19 cellular contexts compared by ENCODE assay signal in the genomic region with DNA sequence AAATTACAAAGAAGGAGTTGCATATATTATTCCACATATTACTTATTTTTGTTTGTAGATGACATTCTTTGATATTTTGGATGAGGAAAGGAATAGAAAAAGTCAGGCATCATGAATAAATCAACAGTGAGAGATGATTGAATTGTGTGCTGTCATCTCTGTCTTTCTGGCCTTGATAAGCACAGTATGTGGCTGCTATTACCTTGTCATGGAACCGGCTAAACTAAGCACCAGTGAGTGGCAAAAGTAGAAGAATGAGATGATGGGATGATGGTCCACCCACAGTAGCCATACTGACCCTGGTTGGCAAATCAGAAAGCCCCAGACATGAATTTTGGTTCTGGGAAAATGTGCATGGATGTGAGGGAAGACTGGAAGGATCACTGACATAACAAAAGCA.
"Had no signal": no experiment of that assay in that cellular context is flagged by ENCODE, and none has a peak within 500 bp of the region (broad histone marks: within the 10 kb centered on the region; RNA-seq: fewer than 3 reads in every experiment).

No MANE protein-coding gene starts in this region.

- H3K4me2 ChIP-seq: neural progenitor cell, smooth muscle cell had no signal

- H3K9me3 ChIP-seq: neutrophil, ovary, pancreas, prostate gland, psoas muscle, right atrium auricular region, right lobe of liver, sigmoid colon had no signal

- H2AFZ ChIP-seq: neural progenitor cell, parathyroid adenoma had no signal

- H3K4me3 ChIP-seq: neural progenitor cell, ovary, pancreas, prostate gland, psoas muscle, right atrium auricular region, right lobe of liver, sigmoid colon, skin epidermis, smooth muscle cell, spleen had no signal

- H3K36me3 ChIP-seq: neural progenitor cell, neutrophil, ovary, pancreas, prostate gland, right atrium auricular region, right lobe of liver, sigmoid colon, spleen had no signal

- H3K9ac ChIP-seq: neural progenitor cell, parathyroid adenoma had no signal

- ATAC-seq: naive thymus-derived CD4-positive, alpha-beta T cell; naive thymus-derived CD8-positive, alpha-beta T cell; natural killer cell; natural killer cell treated with Interleukin-12 subunit alpha and Interleukin-12 subunit beta and Interleukin-15 and Interleukin-18, amount 100 ng/mL, for 72 hours; pancreas; psoas muscle; right cardiac atrium; right lobe of liver; sciatic nerve had no signal

- H3K27me3 ChIP-seq: neural progenitor cell, neutrophil, ovary, pancreas, right atrium auricular region, right lobe of liver, sigmoid colon, spleen had no signal

- H3K27ac ChIP-seq: neural progenitor cell, neutrophil, ovary, pancreas, parathyroid adenoma, prostate gland, psoas muscle, right atrium auricular region, right lobe of liver, sigmoid colon, skin epidermis, spleen had no signal

- H3K79me2 ChIP-seq: parathyroid adenoma had no signal
